8 cellular contexts compared by ENCODE assay signal in genomic region chr1:185316163-185317033, GRCh38. TPM values are rescaled to one million over a fixed set of nuclear protein-coding genes. Genes with fewer than 3 reads are reported as not detected.
DNase-seq lines count a peak whose midpoint lies in the region; ATAC-seq and TF ChIP-seq lines count a peak whose summit lies in the region.

No MANE protein-coding gene starts in this region.

- peak overlapping the region; percentile 99 for H3K4me3 Mint-ChIP-seq in activated naive CD8-positive, alpha-beta T cell treated with anti-CD3 and anti-CD28 coated beads, Interleukin-2, amount 50 U/mL, for 24 hours

- POLR2A ChIA-PET in GM10248 (lab: Yijun Ruan, JAX): interaction anchor here (0.7 to 1.8 kb wide), 8 partner anchors 21 to 280 kb away, joined by 3 to 9 read pairs (median 4); partner anchors contain the start of gene SWT1

- peaks cover 6% of the 10 kb centered on the region for H3K9me3 Mint-ChIP-seq in activated naive CD8-positive, alpha-beta T cell treated with anti-CD3 and anti-CD28 coated beads, Interleukin-2, amount 50 U/mL, for 24 hours

- peak overlapping the region; percentile 98 for H3K27ac Mint-ChIP-seq in activated naive CD8-positive, alpha-beta T cell treated with anti-CD3 and anti-CD28 coated beads, Interleukin-2, amount 50 U/mL, for 24 hours

- H3K4me3 ChIP-seq in HFF-Myc (replicated peaks; ENCODE audit: low read depth, low read length) (peak overlapping the region; percentile 96), SU-DHL-6 (ENCODE audit: insufficient read depth, low read length, poor library complexity, severe bottlenecking) (peak overlapping the region; percentile 95), transverse colon (peak overlapping the region; percentile 80 to 93 (median 86))

- WGBS in transverse colon (ENCODE audit: low coverage in 1 of 2), 2 donors: 0% methylated on average over 15 to 78 of the region's 88 CpGs

- H3F3A ChIP-seq in SU-DHL-6 (ENCODE audit: insufficient read depth): peaks cover 9% of the 10 kb centered on the region

- intact Hi-C loops in cardiac septum (cut with DNase I): loop anchor here (5.0 to 10.0 kb wide), 5 partner anchors 159 to 356 kb away; partner anchors contain the start of genes SWT1 and TRMT1L
- intact Hi-C loops in transverse colon (cut with DNase I; ENCODE audit: low total_unique reads): no loop called here

- peak; percentile 89 for DNase-seq in GM10248 (ENCODE audit: extremely low spot score)
- peak; percentile 41 for DNase-seq in HFF-Myc (ENCODE audit: extremely low read depth, low read depth)
- DNase-seq in MV-4-11 (lab: John Stamatoyannopoulos, UW): peak; percentile 60
- peak; percentile 94 for DNase-seq in activated naive CD8-positive, alpha-beta T cell treated with anti-CD3 and anti-CD28 coated beads, Interleukin-2, amount 50 U/mL, for 24 hours
- peak; percentile 99 for DNase-seq in cardiac septum (ENCODE audit: low spot score)
- DNase-seq in pons (ENCODE audit: low spot score): peak; percentile 92
- DNase-seq in transverse colon: peak; percentile 95

- peaks cover 43% of the 10 kb centered on the region for H3K36me3 Mint-ChIP-seq in activated naive CD8-positive, alpha-beta T cell treated with anti-CD3 and anti-CD28 coated beads, Interleukin-2, amount 50 U/mL, for 24 hours (ENCODE audit: low read depth)

- H3K27ac ChIP-seq in SU-DHL-6 (ENCODE audit: low read depth, low read length) (peak overlapping the region; percentile 85), transverse colon (peak overlapping the region; percentile 94 to 99 (median 98))

- peak; percentile 66 for ATAC-seq in activated naive CD8-positive, alpha-beta T cell treated with anti-CD3 and anti-CD28 coated beads, Interleukin-2, amount 50 U/mL, for 24 hours

- peaks cover 41% of the 10 kb centered on the region for H4K20me1 ChIP-seq in SU-DHL-6 (ENCODE audit: low read depth, low read length)

- H2AFZ ChIP-seq in SU-DHL-6 (ENCODE audit: low read depth, low read length, severe bottlenecking): peak overlapping the region; percentile 56

- peak; percentile 42 for TF ChIP-seq POLR2A in transverse colon (IDR thresholded peaks at IDR 0.05)

- H3K9ac ChIP-seq in SU-DHL-6 (ENCODE audit: low read length): peak overlapping the region; percentile 100

- TF ChIP-seq CTCF in GM10248 (IDR thresholded peaks at IDR 0.05; ENCODE audit: control extremely low read depth, extremely low read depth, low read depth, missing control alignments) (peak; percentile 11), HFF-Myc (IDR thresholded peaks at IDR 0.05; ENCODE audit: low read depth, low read length, missing control alignments) (no peak), SU-DHL-6 (IDR thresholded peaks at IDR 0.05; ENCODE audit: insufficient read depth, low read length, poor library complexity, severe bottlenecking) (no peak), transverse colon (IDR thresholded peaks at IDR 0.05) (no peak)

- no peak for TF ChIP-seq EP300 in transverse colon (IDR thresholded peaks at IDR 0.05; ENCODE audit: low read depth)

- H3K36me3 ChIP-seq in SU-DHL-6 (ENCODE audit: low read length) (peaks cover under 1% of the 10 kb centered on the region; the same call in 1 of the 2 replicates), transverse colon (no peaks in the 10 kb centered on the region)

- peaks cover 56% of the 10 kb centered on the region for H3K79me2 ChIP-seq in SU-DHL-6 (ENCODE audit: insufficient read depth, low read length)

- H3K27me3 ChIP-seq in SU-DHL-6 (ENCODE audit: low read length): no peaks in the 10 kb centered on the region
- no peaks in the 10 kb centered on the region for H3K27me3 ChIP-seq in transverse colon

- H3K4me1 ChIP-seq in transverse colon: peaks cover 4 to 56% (median 49%) of the 10 kb centered on the region in 4 donors

- CTCF ChIA-PET in GM10248 (lab: Yijun Ruan, JAX): interaction anchor here (0.8 to 2.3 kb wide), 8 partner anchors 10 to 364 kb away, joined by 3 to 8 read pairs (median 4); no protein-coding TSS in a partner anchor

- H3K9me3 ChIP-seq in SU-DHL-6 (ENCODE audit: insufficient read depth, low read length): no peaks in the 10 kb centered on the region
- H3K9me3 ChIP-seq in transverse colon: no peaks in the 10 kb centered on the region

- H3K4me1 Mint-ChIP-seq in activated naive CD8-positive, alpha-beta T cell treated with anti-CD3 and anti-CD28 coated beads, Interleukin-2, amount 50 U/mL, for 24 hours: peaks cover 56% of the 10 kb centered on the region

- no peaks in the 10 kb centered on the region for H3K9me2 ChIP-seq in SU-DHL-6 (replicated peaks; ENCODE audit: insufficient read depth, low read length)

- in situ Hi-C loops in transverse colon (cut with MboI; ENCODE audit: low pct_ligation_motif_present in 1 of 4, low pct_unique_long_range_greater_than_20kb in 1 of 4, low sequenced_read_pairs in 3 of 4): loop anchor here in 1 of 4 donors (10.0 kb wide), 1 partner anchor 162 kb away; the partner anchor contains the start of genes SWT1 and TRMT1L

- peak overlapping the region; percentile 92 for H3K4me2 ChIP-seq in SU-DHL-6 (ENCODE audit: low read depth, low read length, poor library complexity, severe bottlenecking)

- H3K27me3 Mint-ChIP-seq in activated naive CD8-positive, alpha-beta T cell treated with anti-CD3 and anti-CD28 coated beads, Interleukin-2, amount 50 U/mL, for 24 hours: no peaks in the 10 kb centered on the region

RNA-seq across cellular contexts. Expression of gene IVNS1ABP, which starts 0.6 kb away (rescaled TPM):
- 116 TPM for total RNA-seq in cardiac septum
- total RNA-seq in transverse colon: 100 to 1,000 TPM in 3 of 4 donors, 10 to 100 TPM in 1; 50.5 to 174 (median 133) TPM

Comparison
In these comparisons a context has a peak if more than half of its experiments do, and no peak if none do; other contexts are left out.
1. Peak in every context shown above with its lines: DNase-seq, ATAC-seq, H3K4me3 ChIP-seq and H3K27ac ChIP-seq.
2. DNase-seq: peak in every context shown above with its lines; median percentile 99 in cardiac septum; 95 in transverse colon; 94 in activated naive CD8-positive, alpha-beta T cell treated with anti-CD3 and anti-CD28 coated beads, Interleukin-2, amount 50 U/mL, for 24 hours; 92 in pons; 89 in GM10248; 60 in MV-4-11; 41 in HFF-Myc.